ENCODE assay signal across 8 cellular contexts in genomic region chr4:56976878-56977320, GRCh38. TPM values are rescaled to one million over a fixed set of nuclear protein-coding genes. Genes with fewer than 3 reads are reported as not detected.
DNase-seq lines count a peak whose midpoint lies in the region; ATAC-seq and TF ChIP-seq lines count a peak whose summit lies in the region.

No MANE protein-coding gene starts in this region.

- H3K27ac Mint-ChIP-seq in activated CD8-positive, alpha-beta T cell treated with anti-CD3 and anti-CD28 coated beads for 36 hours = peak overlapping the region; percentile 99
- peak overlapping the region; percentile 96 for H3K27ac Mint-ChIP-seq in neural crest cell (ENCODE audit: unreplicated experiment)

- peak; percentile 36 for ATAC-seq in GM21723 (IDR thresholded peaks at IDR 0.05; ENCODE audit: unreplicated experiment)
- peak; percentile 12 for ATAC-seq in activated CD8-positive, alpha-beta T cell treated with anti-CD3 and anti-CD28 coated beads for 36 hours
- peak; percentile 80 for ATAC-seq in upper lobe of right lung

- H3K9me3 ChIP-seq in esophagus muscularis mucosa (peaks cover 0 to 7% (median 0%) of the 10 kb centered on the region in 4 donors), upper lobe of right lung (no peaks in the 10 kb centered on the region)

- intact Hi-C loops in activated CD8-positive, alpha-beta T cell treated with anti-CD3 and anti-CD28 coated beads for 36 hours (cut with micrococcal nuclease) = loop anchor here (5.0 kb wide), 1 partner anchor 70 kb away; the partner anchor contains the start of gene REST
- intact Hi-C loops in esophagus muscularis mucosa (cut with DNase I) = loop anchor here (2.0 kb wide), 1 partner anchor 68 kb away; no protein-coding TSS in a partner anchor
- intact Hi-C loops in upper lobe of right lung (cut with DNase I) = no loop called here

- no CpG with 5 or more reads among the region's 45 CpGs for WGBS in esophagus muscularis mucosa

- TF ChIP-seq CTCF in GM10266 (IDR thresholded peaks at IDR 0.05; ENCODE audit: control insufficient read depth, insufficient read depth, low read depth, missing control alignments) (peak; percentile 15), LNCaP clone FGC (IDR thresholded peaks at IDR 0.05; ENCODE audit: control insufficient read depth, extremely low read depth, insufficient read depth) (peak; percentile 43), esophagus muscularis mucosa (IDR thresholded peaks at IDR 0.05) (no peak), neural crest cell (conservative IDR thresholded peaks at IDR 0.05) (peak; percentile 24), upper lobe of right lung (IDR thresholded peaks at IDR 0.05) (no peak)
- TF ChIP-seq CTCF in activated CD8-positive, alpha-beta T cell treated with anti-CD3 and anti-CD28 coated beads for 36 hours (IDR thresholded peaks at IDR 0.05) = no peak

- peaks cover 18 to 39% (median 28%) of the 10 kb centered on the region in 4 donors for H3K36me3 ChIP-seq in esophagus muscularis mucosa
- peaks cover 24% of the 10 kb centered on the region for H3K36me3 ChIP-seq in upper lobe of right lung

- no peak for DNase-seq in GM10266 (ENCODE audit: extremely low spot score)
- DNase-seq in LNCaP clone FGC (ENCODE audit: low read depth) = no peak
- peak; percentile 48 for DNase-seq in activated CD8-positive, alpha-beta T cell treated with anti-CD3 and anti-CD28 coated beads for 36 hours
- DNase-seq in esophagus muscularis mucosa (ENCODE audit: extremely low spot score) = no peak
- DNase-seq in neural crest cell (ENCODE audit: low read depth, low spot score) = peak; percentile 41
- peak; percentile 89 for DNase-seq in upper lobe of right lung
- no peak for DNase-seq in SW 1271 (lab: John Stamatoyannopoulos, UW)

- H3K27ac ChIP-seq in esophagus muscularis mucosa (replicated peaks in 1 of 4) (peak overlapping the region; percentile 90 to 94 (median 92)), upper lobe of right lung (peak overlapping the region; percentile 79)

- peaks cover 74% of the 10 kb centered on the region for H3K36me3 Mint-ChIP-seq in activated CD8-positive, alpha-beta T cell treated with anti-CD3 and anti-CD28 coated beads for 36 hours (ENCODE audit: low read depth)
- H3K36me3 Mint-ChIP-seq in neural crest cell (ENCODE audit: low read depth) = peaks cover 24% of the 10 kb centered on the region

- CTCF ChIA-PET in activated CD8-positive, alpha-beta T cell treated with anti-CD3 and anti-CD28 coated beads for 36 hours (lab: Charles Lee) = interaction anchor here (0.8 to 1.5 kb wide), 5 partner anchors 17 to 68 kb away, joined by 3 to 6 read pairs (median 4); no protein-coding TSS in a partner anchor

- peaks cover 40 to 61% (median 58%) of the 10 kb centered on the region in 4 donors for H3K4me1 ChIP-seq in esophagus muscularis mucosa
- H3K4me1 ChIP-seq in upper lobe of right lung = peaks cover 40% of the 10 kb centered on the region

- no peak for TF ChIP-seq EP300 in esophagus muscularis mucosa (IDR thresholded peaks at IDR 0.05)

- H3K27me3 Mint-ChIP-seq in activated CD8-positive, alpha-beta T cell treated with anti-CD3 and anti-CD28 coated beads for 36 hours = no peaks in the 10 kb centered on the region
- H3K27me3 Mint-ChIP-seq in neural crest cell (ENCODE audit: low read depth) = peaks cover 2% of the 10 kb centered on the region

- POLR2A ChIA-PET in activated CD8-positive, alpha-beta T cell treated with anti-CD3 and anti-CD28 coated beads for 36 hours (lab: Charles Lee) = interaction anchor here (0.9 to 6.2 kb wide), 10 partner anchors 9 to 541 kb away, joined by 3 to 76 read pairs (median 4); partner anchors contain the start of genes PAICS, PPAT and REST

- peaks cover 19% of the 10 kb centered on the region for H3K9me3 Mint-ChIP-seq in activated CD8-positive, alpha-beta T cell treated with anti-CD3 and anti-CD28 coated beads for 36 hours
- peaks cover 4% of the 10 kb centered on the region for H3K9me3 Mint-ChIP-seq in neural crest cell

- H3K4me3 ChIP-seq in LNCaP clone FGC (ENCODE audit: low read depth, low read length) (peak overlapping the region; percentile 100), esophagus muscularis mucosa (peak overlapping the region; percentile 79 to 99 (median 92)), upper lobe of right lung (peak overlapping the region; percentile 86)

- peak overlapping the region; percentile 96 for H3K4me3 Mint-ChIP-seq in activated CD8-positive, alpha-beta T cell treated with anti-CD3 and anti-CD28 coated beads for 36 hours
- H3K4me3 Mint-ChIP-seq in neural crest cell = peak overlapping the region; percentile 100

- H3K4me1 Mint-ChIP-seq in activated CD8-positive, alpha-beta T cell treated with anti-CD3 and anti-CD28 coated beads for 36 hours (ENCODE audit: low read depth) = peaks cover 46% of the 10 kb centered on the region
- H3K4me1 Mint-ChIP-seq in neural crest cell = peaks cover 51% of the 10 kb centered on the region

- H3K27me3 ChIP-seq in esophagus muscularis mucosa = no peaks in the 10 kb centered on the region
- no peaks in the 10 kb centered on the region for H3K27me3 ChIP-seq in upper lobe of right lung

- TF ChIP-seq POLR2A in esophagus muscularis mucosa (IDR thresholded peaks at IDR 0.05; ENCODE audit: low read depth) = no peak

RNA-seq across cellular contexts. Expression of gene NOA1, which starts 0.5 kb away (rescaled TPM):
- total RNA-seq in activated CD8-positive, alpha-beta T cell treated with anti-CD3 and anti-CD28 coated beads for 36 hours = 10 to 100 TPM; 32.1 to 32.4 TPM
- 10 to 100 TPM; 17.4 to 29.7 (median 23.3) TPM for total RNA-seq in esophagus muscularis mucosa
- total RNA-seq in neural crest cell = 17.3 and 17.9 TPM in 2 replicates
- 14.5 TPM for total RNA-seq in upper lobe of right lung

RNA-seq across cellular contexts. Expression of gene POLR2B, which starts 1.8 kb away (rescaled TPM):
- total RNA-seq in activated CD8-positive, alpha-beta T cell treated with anti-CD3 and anti-CD28 coated beads for 36 hours = 100 to 1,000 TPM; 119 TPM
- 10 to 100 TPM; 58.3 to 95.7 (median 74.0) TPM for total RNA-seq in esophagus muscularis mucosa
- total RNA-seq in neural crest cell = 129 and 134 TPM in 2 replicates
- 65.8 TPM for total RNA-seq in upper lobe of right lung

Comparison
In these comparisons a context has a peak if more than half of its experiments do, and no peak if none do; other contexts are left out.
1. DNase-seq: peak in activated CD8-positive, alpha-beta T cell treated with anti-CD3 and anti-CD28 coated beads for 36 hours (single experiment), neural crest cell (single experiment) and upper lobe of right lung (single experiment); none in GM10266 (single experiment), LNCaP clone FGC (single experiment), esophagus muscularis mucosa (single experiment) and SW 1271 (0 of 2).
2. CTCF ChIP-seq: peak in GM10266 (single experiment), LNCaP clone FGC (single experiment) and neural crest cell (single experiment); none in activated CD8-positive, alpha-beta T cell treated with anti-CD3 and anti-CD28 coated beads for 36 hours (single experiment), esophagus muscularis mucosa (0 of 3) and upper lobe of right lung (single experiment).
3. ATAC-seq: peak in every context shown above with its lines; median percentile 80 in upper lobe of right lung; 36 in GM21723; 12 in activated CD8-positive, alpha-beta T cell treated with anti-CD3 and anti-CD28 coated beads for 36 hours.
4. Peak in every context shown above with its lines, with median percentiles within 50 percentile points of each other: H3K4me3 ChIP-seq.